27 cellular contexts compared by ENCODE assay signal in genomic region chr9:134295101-134295745, GRCh38. TPM values are rescaled to one million over a fixed set of nuclear protein-coding genes. Genes with fewer than 3 reads are reported as not detected.
DNase-seq lines count a peak whose midpoint lies in the region; ATAC-seq and TF ChIP-seq lines count a peak whose summit lies in the region.
"Had no signal": no experiment of that assay in that cellular context is flagged by ENCODE, and none has a peak within 500 bp of the region (broad histone marks: within the 10 kb centered on the region; RNA-seq: fewer than 3 reads in every experiment).

No MANE protein-coding gene starts in this region.

- peaks cover 0 to 4% of the 10 kb centered on the region in 2 donors for H3K9me3 ChIP-seq in neuronal stem cell (replicated peaks in 1 of 2; ENCODE audit: control insufficient read depth in 2 of 2, insufficient read depth in 1 of 2, low read depth in 1 of 2, low read length in 2 of 2)
- H3K9me3 ChIP-seq: colonic mucosa, HAP-1, Peyer's patch, stomach, tibial artery had no signal

- H3K4me3 ChIP-seq in neuronal stem cell (ENCODE audit: low read length in 2 of 2), result no peak overlapping the region
- H3K4me3 ChIP-seq: colonic mucosa, HAP-1, lung, Peyer's patch, stomach, tibial artery had no signal

- no peak overlapping the region for H3K9ac ChIP-seq in neuronal stem cell (ENCODE audit: low read depth, low read length, poor library complexity)
- H3K9ac ChIP-seq: parathyroid adenoma had no signal

- intact Hi-C loops in CD14-positive monocyte (cut with micrococcal nuclease), result no loop called here

- peak overlapping the region; percentile 100 for H2BK15ac ChIP-seq in neuronal stem cell (ENCODE audit: low read length)

- H3K18ac ChIP-seq in neuronal stem cell (ENCODE audit: low read length), result peak overlapping the region; percentile 48

- no peak overlapping the region for H2AFZ ChIP-seq in neuronal stem cell (ENCODE audit: low read length)
- H2AFZ ChIP-seq: parathyroid adenoma had no signal

- H3K23ac ChIP-seq in neuronal stem cell (ENCODE audit: low read depth, low read length, poor library complexity), result no peak overlapping the region

- ATAC-seq in GM18870 (IDR thresholded peaks at IDR 0.05; ENCODE audit: unreplicated experiment), result no peak
- ATAC-seq in HG03342 (IDR thresholded peaks at IDR 0.05; ENCODE audit: unreplicated experiment), result no peak
- ATAC-seq: activated naive CD4-positive, alpha-beta T cell treated with anti-CD3 and anti-CD28 coated beads, Interleukin-2, amount 50 U/mL, for 72 hours had no signal

- peaks cover 0 to 45% (median 2%) of the 10 kb centered on the region in 3 experiments for H3K27me3 ChIP-seq in neuronal stem cell (ENCODE audit: control insufficient read depth in 3 of 3, insufficient read depth in 3 of 3, low read depth in 1 of 3, low read length in 3 of 3)
- H3K27me3 ChIP-seq: colonic mucosa, Peyer's patch had no signal

- H3K9me3 Mint-ChIP-seq in CD14-positive monocyte (peaks cover 0 to 7% (median 0%) of the 10 kb centered on the region in 7 donors), brain (peaks cover 0 to 3% (median 0%) of the 10 kb centered on the region in 5 experiments)
- H3K9me3 Mint-ChIP-seq: activated B cell treated with CpG ODN at 0.5 μM for 24 hours; activated CD4-positive, alpha-beta T cell treated with anti-CD3 and anti-CD28 coated beads, Interleukin-2, amount 10 ng/mL, durations not matched to agents 7 days and 5 days; activated naive CD4-positive, alpha-beta T cell treated with anti-CD3 and anti-CD28 coated beads, Interleukin-2, amount 50 U/mL, for 72 hours had no signal

- no CpG with 5 or more reads among the region's 25 CpGs for WGBS in neuronal stem cell (ENCODE audit: extremely low coverage in 2 of 2, insufficient read length in 2 of 2, insufficient replicate concordance in 1 of 2), 2 donors

- no peaks in the 10 kb centered on the region for H3K36me3 ChIP-seq in neuronal stem cell (replicated peaks in 1 of 2; ENCODE audit: control insufficient read depth in 2 of 2, insufficient read depth in 2 of 2, low read length in 2 of 2)
- H3K36me3 ChIP-seq: colonic mucosa, HAP-1, Peyer's patch, stomach, tibial artery had no signal

- H3K27ac Mint-ChIP-seq in CD14-positive monocyte (no peak overlapping the region), brain (peak overlapping the region in 3 of 5 experiments; percentile 36 to 86 (median 40))
- H3K27ac Mint-ChIP-seq: activated B cell treated with CpG ODN at 0.5 μM for 24 hours; activated CD4-positive, alpha-beta T cell treated with anti-CD3 and anti-CD28 coated beads, Interleukin-2, amount 10 ng/mL, durations not matched to agents 7 days and 5 days; activated naive CD4-positive, alpha-beta T cell treated with anti-CD3 and anti-CD28 coated beads, Interleukin-2, amount 50 U/mL, for 72 hours had no signal

- TF ChIP-seq CTCF in CD14-positive monocyte (IDR thresholded peaks at IDR 0.05) (no peak), brain (conservative IDR thresholded peaks at IDR 0.05) (no peak)

- H3K4me3 Mint-ChIP-seq in CD14-positive monocyte (no peak overlapping the region), brain (no peak overlapping the region)
- H3K4me3 Mint-ChIP-seq: activated B cell treated with CpG ODN at 0.5 μM for 24 hours; activated CD4-positive, alpha-beta T cell treated with anti-CD3 and anti-CD28 coated beads, Interleukin-2, amount 10 ng/mL, durations not matched to agents 7 days and 5 days had no signal

- no peak overlapping the region for H3K4me2 ChIP-seq in neuronal stem cell (ENCODE audit: insufficient read depth, low read length, poor library complexity, severe bottlenecking)

- no peak overlapping the region for H2BK120ac ChIP-seq in neuronal stem cell (ENCODE audit: low read depth, low read length)

- peaks cover 10 to 25% of the 10 kb centered on the region in 2 donors for H3K4me1 ChIP-seq in neuronal stem cell (ENCODE audit: control insufficient read depth in 2 of 2, insufficient read depth in 1 of 2, low read depth in 1 of 2, low read length in 2 of 2)
- H3K4me1 ChIP-seq: colonic mucosa, HAP-1 had no signal

- peak overlapping the region; percentile 58 for H2BK12ac ChIP-seq in neuronal stem cell (ENCODE audit: low read length)

- H3K27me3 Mint-ChIP-seq in CD14-positive monocyte (ENCODE audit: low read depth in 3 of 3), result peaks cover 15 to 32% (median 21%) of the 10 kb centered on the region in 3 donors
- peaks cover 8% of the 10 kb centered on the region for H3K27me3 Mint-ChIP-seq in brain

- H3K4ac ChIP-seq in neuronal stem cell (ENCODE audit: low read length), result no peak overlapping the region

- H4K8ac ChIP-seq in neuronal stem cell (ENCODE audit: low read depth, low read length), result no peak overlapping the region

- H3K4me1 Mint-ChIP-seq in CD14-positive monocyte (peaks cover 15% of the 10 kb centered on the region), brain (peaks cover 35% of the 10 kb centered on the region)
- H3K4me1 Mint-ChIP-seq: activated CD4-positive, alpha-beta T cell treated with anti-CD3 and anti-CD28 coated beads, Interleukin-2, amount 10 ng/mL, durations not matched to agents 7 days and 5 days had no signal

- H3K14ac ChIP-seq in neuronal stem cell (ENCODE audit: low read length), result no peak overlapping the region

- peak overlapping the region; percentile 1 for H2AK5ac ChIP-seq in neuronal stem cell (ENCODE audit: low read depth, low read length)

- peak overlapping the region; percentile 2 for H2BK5ac ChIP-seq in neuronal stem cell (ENCODE audit: low read length)

- peak; percentile 20 for DNase-seq in CD14-positive monocyte (ENCODE audit: low spot score)
- peak; percentile 58 for DNase-seq in iPS-NIHi11 (ENCODE audit: low spot score)
- DNase-seq in neuronal stem cell (ENCODE audit: low spot score), result no peak
- DNase-seq in middle frontal gyrus (ENCODE audit: extremely low spot score, low spot score), result no peak
- DNase-seq: ACHN; activated B cell treated with CpG ODN at 0.5 μM for 24 hours; activated CD4-positive, alpha-beta T cell treated with anti-CD3 and anti-CD28 coated beads, Interleukin-2, amount 10 ng/mL, durations not matched to agents 7 days and 5 days; activated effector memory CD4-positive, alpha-beta T cell treated with Interleukin-2 at 50 U/mL for 16 hours; colonic mucosa; DMS153; effector CD4-positive, alpha-beta T cell; Karpas-422; NCI-H1417; NCI-H2029 treated with DMSO at 0.1 percent for 48 hours; NCI-H345; Peyer's patch; stimulated activated CD4-positive, alpha-beta T cell treated with anti-CD3 and anti-CD28 coated beads, Interleukin-2, amount 100 ng/mL, for 48 hours; stomach; tibial artery had no signal

- no peak overlapping the region for H3K27ac ChIP-seq in neuronal stem cell (replicated peaks; ENCODE audit: low read length)
- H3K27ac ChIP-seq: colonic mucosa, epithelial cell of prostate, parathyroid adenoma, Peyer's patch, stomach, tibial artery had no signal

- no peaks in the 10 kb centered on the region for H3K36me3 Mint-ChIP-seq in CD14-positive monocyte
- no peaks in the 10 kb centered on the region for H3K36me3 Mint-ChIP-seq in brain
- H3K36me3 Mint-ChIP-seq: activated naive CD4-positive, alpha-beta T cell treated with anti-CD3 and anti-CD28 coated beads, Interleukin-2, amount 50 U/mL, for 72 hours had no signal

- H4K91ac ChIP-seq in neuronal stem cell (ENCODE audit: low read depth, low read length, poor library complexity), result no peak overlapping the region

- H3K79me1 ChIP-seq in neuronal stem cell (ENCODE audit: low read depth, low read length), result peaks cover 2% of the 10 kb centered on the region

RNA-seq across cellular contexts. Expression of gene RXRA, which starts 31.0 kb away (rescaled TPM):
- polyA plus RNA-seq in CD14-positive monocyte (10 to 100 TPM; 15.8 to 23.2 TPM), brain (ENCODE audit: insufficient read depth, low read depth, low replicate concordance) (29.9 TPM)
- 36.1 TPM for polyA plus RNA-seq in neuronal stem cell (2013, experiment 1 of 2)
- 36.3 TPM for polyA plus RNA-seq in neuronal stem cell (2013, experiment 2 of 2)

Comparison
In these comparisons a context has a peak if more than half of its experiments do, and no peak if none do; other contexts are left out.
1. DNase-seq: peak in CD14-positive monocyte (single experiment) and iPS-NIHi11 (single experiment); none in neuronal stem cell (single experiment) and middle frontal gyrus (single experiment).
2. H3K27ac Mint-ChIP-seq: peak in brain (3 of 5); none in CD14-positive monocyte (0 of 7).